Comparison of ENCODE assay signal across 27 cellular contexts in genomic region chr13:20140487-20140886, GRCh38. TPM values are rescaled to one million over a fixed set of nuclear protein-coding genes. Genes with fewer than 3 reads are reported as not detected.
"Had no signal": no experiment of that assay in that cellular context is flagged by ENCODE, and none has a peak within 500 bp of the region (broad histone marks: within the 10 kb centered on the region; RNA-seq: fewer than 3 reads in every experiment).

No MANE protein-coding gene starts in this region.

- H3K4me1 ChIP-seq: foreskin keratinocyte had no signal

- H3K36me3 ChIP-seq: right lobe of liver, transverse colon, vagina had no signal

- ATAC-seq: activated CD4-positive, alpha-beta T cell treated with anti-CD3 and anti-CD28 coated beads for 36 hours; activated T-cell treated with anti-CD3 and anti-CD28 coated beads, Interleukin-2, amount 50 U/mL, for 72 hours; foreskin keratinocyte; right lobe of liver; stimulated activated memory B cell treated with anti-CD40 and anti-IgM and Interleukin-4, amounts not matched to agents 10 μg/mL and 1 μg/mL and 100 μg/mL, for 72 hours had no signal

- DNase-seq: activated B cell treated with CpG ODN at 0.5 μM for 24 hours; activated CD4-positive, alpha-beta T cell treated with anti-CD3 and anti-CD28 coated beads for 36 hours; activated CD4-positive, alpha-beta T cell treated with anti-CD3 and anti-CD28 coated beads, Interleukin-2, amount 50 U/mL, for 4 hours; activated effector memory CD4-positive, alpha-beta T cell treated with anti-CD3 and anti-CD28 coated beads, Interleukin-2, amount 50 U/mL, for 16 hours; activated naive CD4-positive, alpha-beta T cell treated with anti-CD3 and anti-CD28 coated beads, Interleukin-2, amount 10 ng/mL, durations not matched to agents 7 days and 5 days; activated T-cell treated with anti-CD3 and anti-CD28 coated beads, Interleukin-2, amount 50 U/mL, for 72 hours; amygdala; effector CD4-positive, alpha-beta T cell; erythroblast; foreskin keratinocyte; hippocampal formation; kidney glomerular epithelial cell; mesenchymal stem cell; naive B cell; nucleus accumbens; small intestine; stimulated activated CD4-positive, alpha-beta T cell treated with anti-CD3 and anti-CD28 coated beads, Interleukin-15, amount 100 ng/mL, for 24 hours; transverse colon had no signal

- H3K9me3 ChIP-seq: right lobe of liver, transverse colon, vagina had no signal

- H3K4me3 Mint-ChIP-seq: activated B cell treated with CpG ODN at 0.5 μM for 24 hours; activated CD4-positive, alpha-beta T cell treated with anti-CD3 and anti-CD28 coated beads for 36 hours; activated naive CD4-positive, alpha-beta T cell treated with anti-CD3 and anti-CD28 coated beads, Interleukin-2, amount 10 ng/mL, durations not matched to agents 7 days and 5 days; activated T-cell treated with anti-CD3 and anti-CD28 coated beads, Interleukin-2, amount 50 U/mL, for 72 hours; dendritic cell treated with granulocyte-macrophage colony-stimulating factor and Interleukin-4, amounts not matched to agents 40 ng/mL and 50 ng/mL, for 4 days; naive B cell; stimulated activated memory B cell treated with anti-CD40 and anti-IgM and Interleukin-4, amounts not matched to agents 10 μg/mL and 1 μg/mL and 100 μg/mL, for 72 hours; T-helper 1 cell treated with Interleukin-12 subunit alpha and Interleukin-12 subunit beta and Interleukin-4 antibody, amounts not matched to agents 30 μg/mL and 1 μg/mL, for 36 hours had no signal

- H3K27ac Mint-ChIP-seq: activated B cell treated with CpG ODN at 0.5 μM for 24 hours; activated CD4-positive, alpha-beta T cell treated with anti-CD3 and anti-CD28 coated beads for 36 hours; activated naive CD4-positive, alpha-beta T cell treated with anti-CD3 and anti-CD28 coated beads, Interleukin-2, amount 10 ng/mL, durations not matched to agents 7 days and 5 days; activated T-cell treated with anti-CD3 and anti-CD28 coated beads, Interleukin-2, amount 50 U/mL, for 72 hours; dendritic cell treated with granulocyte-macrophage colony-stimulating factor and Interleukin-4, amounts not matched to agents 40 ng/mL and 50 ng/mL, for 4 days; naive B cell; stimulated activated memory B cell treated with anti-CD40 and anti-IgM and Interleukin-4, amounts not matched to agents 10 μg/mL and 1 μg/mL and 100 μg/mL, for 72 hours; T-helper 1 cell treated with Interleukin-12 subunit alpha and Interleukin-12 subunit beta and Interleukin-4 antibody, amounts not matched to agents 30 μg/mL and 1 μg/mL, for 36 hours had no signal

- H3K27ac ChIP-seq: foreskin keratinocyte, right lobe of liver, transverse colon, vagina had no signal

- H3K9me3 Mint-ChIP-seq: activated B cell treated with CpG ODN at 0.5 μM for 24 hours; activated naive CD4-positive, alpha-beta T cell treated with anti-CD3 and anti-CD28 coated beads, Interleukin-2, amount 10 ng/mL, durations not matched to agents 7 days and 5 days; activated T-cell treated with anti-CD3 and anti-CD28 coated beads, Interleukin-2, amount 50 U/mL, for 72 hours; dendritic cell treated with granulocyte-macrophage colony-stimulating factor and Interleukin-4, amounts not matched to agents 40 ng/mL and 50 ng/mL, for 4 days; stimulated activated memory B cell treated with anti-CD40 and anti-IgM and Interleukin-4, amounts not matched to agents 10 μg/mL and 1 μg/mL and 100 μg/mL, for 72 hours; T-helper 1 cell treated with Interleukin-12 subunit alpha and Interleukin-12 subunit beta and Interleukin-4 antibody, amounts not matched to agents 30 μg/mL and 1 μg/mL, for 36 hours had no signal

- H3K4me3 ChIP-seq: right lobe of liver, transverse colon, vagina had no signal

- H3K36me3 Mint-ChIP-seq: activated naive CD4-positive, alpha-beta T cell treated with anti-CD3 and anti-CD28 coated beads, Interleukin-2, amount 10 ng/mL, durations not matched to agents 7 days and 5 days; naive B cell had no signal

- H3K27me3 ChIP-seq: vagina had no signal

RNA-seq across cellular contexts. Expression of gene GJA3, which starts 20.4 kb away (rescaled TPM):
- total RNA-seq: vagina had no signal
- polyA plus RNA-seq: neural cell had no signal

RNA-seq across cellular contexts. Expression of gene GJB2, which starts 52.3 kb away (rescaled TPM):
- total RNA-seq: activated B cell treated with CpG ODN at 0.5 μM for 24 hours, chondrocyte, fibroblast of lung, glomerular endothelial cell had no signal
- polyA plus RNA-seq: neural cell had no signal
